Comparison of ENCODE assay signal across 1 cellular context in the genomic region with DNA sequence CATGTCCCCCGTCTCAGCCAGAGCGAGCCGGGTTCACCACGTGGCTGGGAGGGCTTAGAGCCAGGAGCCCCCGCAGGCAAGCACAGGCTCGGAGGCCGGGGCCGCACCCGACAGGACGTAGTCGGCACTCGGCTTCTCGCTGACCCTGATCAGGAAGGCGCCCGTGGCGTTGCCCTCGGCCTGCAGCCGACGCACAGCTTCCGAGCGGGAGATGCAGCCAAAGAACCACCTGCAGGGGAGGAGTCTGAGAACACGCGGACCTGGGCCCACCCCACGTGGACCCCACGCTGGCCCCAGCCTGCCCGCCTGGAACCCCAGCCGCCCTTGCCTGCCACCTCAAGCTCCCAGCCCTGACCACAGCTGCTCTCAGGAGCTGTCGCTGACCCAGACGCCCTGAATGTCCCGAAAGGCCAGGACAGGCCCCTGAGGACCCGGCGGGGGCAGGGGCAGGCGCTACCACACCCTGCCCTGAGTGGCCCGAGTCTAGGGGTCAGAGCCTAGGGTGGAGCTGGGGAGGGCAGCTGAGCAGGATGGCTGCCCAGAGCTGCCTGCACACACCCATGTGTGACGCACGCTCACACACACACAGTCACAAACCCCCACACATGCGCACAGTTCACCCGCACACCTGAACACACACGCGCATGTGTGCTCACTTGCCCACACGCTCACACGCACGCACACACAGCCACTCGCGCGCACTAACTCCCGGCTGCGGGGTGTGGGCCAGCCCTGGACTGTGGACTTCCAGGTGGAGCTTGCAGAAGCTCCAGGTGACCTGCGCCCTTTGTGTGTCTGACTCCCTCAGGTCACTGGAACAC.
A peak's percentile ranks its signal among the peaks of the same experiment; 100 is the strongest.
TF ChIP-seq lines count a peak whose summit lies in the region.

No MANE protein-coding gene starts in this region.

TF ChIP-seq in HepG2, 621 proteins besides CTCF, POLR2A, EP300 and RAD21 (continued from another document and continues in another):
- TF ChIP-seq, protein P1, sequence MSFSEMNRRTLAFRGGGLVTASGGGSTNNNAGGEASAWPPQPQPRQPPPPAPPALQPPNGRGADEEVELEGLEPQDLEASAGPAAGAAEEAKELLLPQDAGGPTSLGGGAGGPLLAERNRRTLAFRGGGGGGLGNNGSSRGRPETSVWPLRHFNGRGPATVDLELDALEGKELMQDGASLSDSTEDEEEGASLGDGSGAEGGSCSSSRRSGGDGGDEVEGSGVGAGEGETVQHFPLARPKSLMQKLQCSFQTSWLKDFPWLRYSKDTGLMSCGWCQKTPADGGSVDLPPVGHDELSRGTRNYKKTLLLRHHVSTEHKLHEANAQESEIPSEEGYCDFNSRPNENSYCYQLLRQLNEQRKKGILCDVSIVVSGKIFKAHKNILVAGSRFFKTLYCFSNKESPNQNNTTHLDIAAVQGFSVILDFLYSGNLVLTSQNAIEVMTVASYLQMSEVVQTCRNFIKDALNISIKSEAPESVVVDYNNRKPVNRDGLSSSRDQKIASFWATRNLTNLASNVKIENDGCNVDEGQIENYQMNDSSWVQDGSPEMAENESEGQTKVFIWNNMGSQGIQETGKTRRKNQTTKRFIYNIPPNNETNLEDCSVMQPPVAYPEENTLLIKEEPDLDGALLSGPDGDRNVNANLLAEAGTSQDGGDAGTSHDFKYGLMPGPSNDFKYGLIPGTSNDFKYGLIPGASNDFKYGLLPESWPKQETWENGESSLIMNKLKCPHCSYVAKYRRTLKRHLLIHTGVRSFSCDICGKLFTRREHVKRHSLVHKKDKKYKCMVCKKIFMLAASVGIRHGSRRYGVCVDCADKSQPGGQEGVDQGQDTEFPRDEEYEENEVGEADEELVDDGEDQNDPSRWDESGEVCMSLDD (CRISPR knock-in tag; IDR thresholded peaks at IDR 0.05; ENCODE audit: borderline replicate concordance) = no peak
- TF ChIP-seq MAZ (IDR thresholded peaks at IDR 0.05; ENCODE audit: borderline replicate concordance, low read depth, low read length) (no peak), MAZ (CRISPR knock-in tag; IDR thresholded peaks at IDR 0.05; ENCODE audit: low read depth) (no peak), ELF4 (CRISPR knock-in tag; IDR thresholded peaks at IDR 0.05; ENCODE audit: borderline replicate concordance) (no peak), ZNF354B (CRISPR knock-in tag; IDR thresholded peaks at IDR 0.05) (no peak), HDAC2 (CRISPR knock-in tag; IDR thresholded peaks at IDR 0.05) (peak; percentile 23; the same call in 1 of the 2 replicates), BHLHE40 (IDR thresholded peaks at IDR 0.05; ENCODE audit: low read length) (no peak), ZFP82 (CRISPR knock-in tag; IDR thresholded peaks at IDR 0.05; ENCODE audit: borderline replicate concordance) (no peak), RAD51 (IDR thresholded peaks at IDR 0.05; ENCODE audit: borderline replicate concordance) (no peak), SP5 (CRISPR knock-in tag; IDR thresholded peaks at IDR 0.05; ENCODE audit: borderline replicate concordance, low read depth) (peak; percentile 17; the same call in 1 of the 2 replicates), ARID2 (CRISPR knock-in tag; IDR thresholded peaks at IDR 0.05; ENCODE audit: borderline replicate concordance) (no peak), ZNF616 (CRISPR knock-in tag; IDR thresholded peaks at IDR 0.05; ENCODE audit: low read depth) (0 out of 2 replicates have a peak, but pooled peaks have one; percentile 20), SMYD3 (CRISPR knock-in tag; IDR thresholded peaks at IDR 0.05) (no peak), ZNF709 (CRISPR knock-in tag; IDR thresholded peaks at IDR 0.05) (no peak), MATR3 (CRISPR knock-in tag; IDR thresholded peaks at IDR 0.05) (no peak), MZF1 (CRISPR knock-in tag; IDR thresholded peaks at IDR 0.05; ENCODE audit: borderline replicate concordance) (no peak), NONO (IDR thresholded peaks at IDR 0.05) (no peak), NONO (CRISPR knock-in tag; conservative IDR thresholded peaks at IDR 0.05) (0 out of 2 replicates have a peak, but pooled peaks have one; percentile 29), ZNF816 (CRISPR knock-in tag; IDR thresholded peaks at IDR 0.05; ENCODE audit: borderline replicate concordance) (no peak)
- TF ChIP-seq, protein P2, sequence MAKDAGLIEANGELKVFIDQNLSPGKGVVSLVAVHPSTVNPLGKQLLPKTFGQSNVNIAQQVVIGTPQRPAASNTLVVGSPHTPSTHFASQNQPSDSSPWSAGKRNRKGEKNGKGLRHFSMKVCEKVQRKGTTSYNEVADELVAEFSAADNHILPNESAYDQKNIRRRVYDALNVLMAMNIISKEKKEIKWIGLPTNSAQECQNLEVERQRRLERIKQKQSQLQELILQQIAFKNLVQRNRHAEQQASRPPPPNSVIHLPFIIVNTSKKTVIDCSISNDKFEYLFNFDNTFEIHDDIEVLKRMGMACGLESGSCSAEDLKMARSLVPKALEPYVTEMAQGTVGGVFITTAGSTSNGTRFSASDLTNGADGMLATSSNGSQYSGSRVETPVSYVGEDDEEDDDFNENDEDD (CRISPR knock-in tag; IDR thresholded peaks at IDR 0.05; ENCODE audit: borderline replicate concordance) = peak; percentile 31; the same call in 1 of the 2 replicates
- TF ChIP-seq, protein P3, sequence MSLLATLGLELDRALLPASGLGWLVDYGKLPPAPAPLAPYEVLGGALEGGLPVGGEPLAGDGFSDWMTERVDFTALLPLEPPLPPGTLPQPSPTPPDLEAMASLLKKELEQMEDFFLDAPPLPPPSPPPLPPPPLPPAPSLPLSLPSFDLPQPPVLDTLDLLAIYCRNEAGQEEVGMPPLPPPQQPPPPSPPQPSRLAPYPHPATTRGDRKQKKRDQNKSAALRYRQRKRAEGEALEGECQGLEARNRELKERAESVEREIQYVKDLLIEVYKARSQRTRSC (CRISPR knock-in tag; IDR thresholded peaks at IDR 0.05; ENCODE audit: low read depth) = no peak
- TF ChIP-seq, protein P4, sequence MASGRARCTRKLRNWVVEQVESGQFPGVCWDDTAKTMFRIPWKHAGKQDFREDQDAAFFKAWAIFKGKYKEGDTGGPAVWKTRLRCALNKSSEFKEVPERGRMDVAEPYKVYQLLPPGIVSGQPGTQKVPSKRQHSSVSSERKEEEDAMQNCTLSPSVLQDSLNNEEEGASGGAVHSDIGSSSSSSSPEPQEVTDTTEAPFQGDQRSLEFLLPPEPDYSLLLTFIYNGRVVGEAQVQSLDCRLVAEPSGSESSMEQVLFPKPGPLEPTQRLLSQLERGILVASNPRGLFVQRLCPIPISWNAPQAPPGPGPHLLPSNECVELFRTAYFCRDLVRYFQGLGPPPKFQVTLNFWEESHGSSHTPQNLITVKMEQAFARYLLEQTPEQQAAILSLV (CRISPR knock-in tag; IDR thresholded peaks at IDR 0.05; ENCODE audit: borderline replicate concordance) = peak; percentile 70; the same call in 1 of the 2 replicates
- TF ChIP-seq, protein P5, sequence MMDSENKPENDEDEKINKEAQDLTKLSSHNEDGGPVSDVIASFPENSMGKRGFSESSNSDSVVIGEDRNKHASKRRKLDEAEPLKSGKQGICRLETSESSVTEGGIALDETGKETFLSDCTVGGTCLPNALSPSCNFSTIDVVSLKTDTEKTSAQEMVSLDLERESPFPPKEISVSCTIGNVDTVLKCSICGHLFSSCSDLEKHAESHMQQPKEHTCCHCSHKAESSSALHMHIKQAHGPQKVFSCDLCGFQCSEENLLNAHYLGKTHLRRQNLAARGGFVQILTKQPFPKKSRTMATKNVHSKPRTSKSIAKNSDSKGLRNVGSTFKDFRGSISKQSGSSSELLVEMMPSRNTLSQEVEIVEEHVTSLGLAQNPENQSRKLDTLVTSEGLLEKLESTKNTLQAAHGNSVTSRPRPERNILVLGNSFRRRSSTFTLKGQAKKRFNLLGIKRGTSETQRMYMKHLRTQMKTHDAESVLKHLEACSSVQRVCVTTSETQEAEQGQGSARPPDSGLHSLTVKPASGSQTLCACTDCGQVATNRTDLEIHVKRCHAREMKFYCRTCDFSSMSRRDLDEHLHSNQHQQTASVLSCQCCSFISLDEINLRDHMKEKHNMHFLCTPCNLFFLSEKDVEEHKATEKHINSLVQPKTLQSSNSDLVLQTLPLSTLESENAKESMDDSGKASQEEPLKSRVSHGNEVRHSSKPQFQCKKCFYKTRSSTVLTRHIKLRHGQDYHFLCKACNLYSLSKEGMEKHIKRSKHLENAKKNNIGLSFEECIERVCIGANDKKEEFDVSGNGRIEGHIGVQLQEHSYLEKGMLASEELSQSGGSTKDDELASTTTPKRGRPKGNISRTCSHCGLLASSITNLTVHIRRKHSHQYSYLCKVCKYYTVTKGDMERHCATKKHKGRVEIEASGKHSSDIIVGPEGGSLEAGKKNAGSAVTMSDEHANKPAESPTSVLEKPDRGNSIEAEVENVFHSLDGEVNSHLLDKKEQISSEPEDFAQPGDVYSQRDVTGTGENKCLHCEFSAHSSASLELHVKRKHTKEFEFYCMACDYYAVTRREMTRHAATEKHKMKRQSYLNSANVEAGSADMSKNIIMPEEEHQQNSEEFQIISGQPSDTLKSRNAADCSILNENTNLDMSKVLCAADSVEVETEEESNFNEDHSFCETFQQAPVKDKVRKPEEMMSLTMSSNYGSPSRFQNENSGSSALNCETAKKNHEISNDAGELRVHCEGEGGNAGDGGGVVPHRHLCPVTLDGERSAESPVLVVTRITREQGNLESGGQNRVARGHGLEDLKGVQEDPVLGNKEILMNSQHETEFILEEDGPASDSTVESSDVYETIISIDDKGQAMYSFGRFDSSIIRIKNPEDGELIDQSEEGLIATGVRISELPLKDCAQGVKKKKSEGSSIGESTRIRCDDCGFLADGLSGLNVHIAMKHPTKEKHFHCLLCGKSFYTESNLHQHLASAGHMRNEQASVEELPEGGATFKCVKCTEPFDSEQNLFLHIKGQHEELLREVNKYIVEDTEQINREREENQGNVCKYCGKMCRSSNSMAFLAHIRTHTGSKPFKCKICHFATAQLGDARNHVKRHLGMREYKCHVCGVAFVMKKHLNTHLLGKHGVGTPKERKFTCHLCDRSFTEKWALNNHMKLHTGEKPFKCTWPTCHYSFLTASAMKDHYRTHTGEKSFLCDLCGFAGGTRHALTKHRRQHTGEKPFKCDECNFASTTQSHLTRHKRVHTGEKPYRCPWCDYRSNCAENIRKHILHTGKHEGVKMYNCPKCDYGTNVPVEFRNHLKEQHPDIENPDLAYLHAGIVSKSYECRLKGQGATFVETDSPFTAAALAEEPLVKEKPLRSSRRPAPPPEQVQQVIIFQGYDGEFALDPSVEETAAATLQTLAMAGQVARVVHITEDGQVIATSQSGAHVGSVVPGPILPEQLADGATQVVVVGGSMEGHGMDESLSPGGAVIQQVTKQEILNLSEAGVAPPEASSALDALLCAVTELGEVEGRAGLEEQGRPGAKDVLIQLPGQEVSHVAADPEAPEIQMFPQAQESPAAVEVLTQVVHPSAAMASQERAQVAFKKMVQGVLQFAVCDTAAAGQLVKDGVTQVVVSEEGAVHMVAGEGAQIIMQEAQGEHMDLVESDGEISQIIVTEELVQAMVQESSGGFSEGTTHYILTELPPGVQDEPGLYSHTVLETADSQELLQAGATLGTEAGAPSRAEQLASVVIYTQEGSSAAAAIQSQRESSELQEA (CRISPR knock-in tag; IDR thresholded peaks at IDR 0.05; ENCODE audit: not compliant biosample characterization) = peak; percentile 86
- TF ChIP-seq, protein P6, sequence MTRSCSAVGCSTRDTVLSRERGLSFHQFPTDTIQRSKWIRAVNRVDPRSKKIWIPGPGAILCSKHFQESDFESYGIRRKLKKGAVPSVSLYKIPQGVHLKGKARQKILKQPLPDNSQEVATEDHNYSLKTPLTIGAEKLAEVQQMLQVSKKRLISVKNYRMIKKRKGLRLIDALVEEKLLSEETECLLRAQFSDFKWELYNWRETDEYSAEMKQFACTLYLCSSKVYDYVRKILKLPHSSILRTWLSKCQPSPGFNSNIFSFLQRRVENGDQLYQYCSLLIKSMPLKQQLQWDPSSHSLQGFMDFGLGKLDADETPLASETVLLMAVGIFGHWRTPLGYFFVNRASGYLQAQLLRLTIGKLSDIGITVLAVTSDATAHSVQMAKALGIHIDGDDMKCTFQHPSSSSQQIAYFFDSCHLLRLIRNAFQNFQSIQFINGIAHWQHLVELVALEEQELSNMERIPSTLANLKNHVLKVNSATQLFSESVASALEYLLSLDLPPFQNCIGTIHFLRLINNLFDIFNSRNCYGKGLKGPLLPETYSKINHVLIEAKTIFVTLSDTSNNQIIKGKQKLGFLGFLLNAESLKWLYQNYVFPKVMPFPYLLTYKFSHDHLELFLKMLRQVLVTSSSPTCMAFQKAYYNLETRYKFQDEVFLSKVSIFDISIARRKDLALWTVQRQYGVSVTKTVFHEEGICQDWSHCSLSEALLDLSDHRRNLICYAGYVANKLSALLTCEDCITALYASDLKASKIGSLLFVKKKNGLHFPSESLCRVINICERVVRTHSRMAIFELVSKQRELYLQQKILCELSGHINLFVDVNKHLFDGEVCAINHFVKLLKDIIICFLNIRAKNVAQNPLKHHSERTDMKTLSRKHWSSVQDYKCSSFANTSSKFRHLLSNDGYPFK (CRISPR knock-in tag; IDR thresholded peaks at IDR 0.05; ENCODE audit: borderline replicate concordance) = 0 out of 2 replicates have a peak, but pooled peaks have one; percentile 24
- TF ChIP-seq, protein P7, sequence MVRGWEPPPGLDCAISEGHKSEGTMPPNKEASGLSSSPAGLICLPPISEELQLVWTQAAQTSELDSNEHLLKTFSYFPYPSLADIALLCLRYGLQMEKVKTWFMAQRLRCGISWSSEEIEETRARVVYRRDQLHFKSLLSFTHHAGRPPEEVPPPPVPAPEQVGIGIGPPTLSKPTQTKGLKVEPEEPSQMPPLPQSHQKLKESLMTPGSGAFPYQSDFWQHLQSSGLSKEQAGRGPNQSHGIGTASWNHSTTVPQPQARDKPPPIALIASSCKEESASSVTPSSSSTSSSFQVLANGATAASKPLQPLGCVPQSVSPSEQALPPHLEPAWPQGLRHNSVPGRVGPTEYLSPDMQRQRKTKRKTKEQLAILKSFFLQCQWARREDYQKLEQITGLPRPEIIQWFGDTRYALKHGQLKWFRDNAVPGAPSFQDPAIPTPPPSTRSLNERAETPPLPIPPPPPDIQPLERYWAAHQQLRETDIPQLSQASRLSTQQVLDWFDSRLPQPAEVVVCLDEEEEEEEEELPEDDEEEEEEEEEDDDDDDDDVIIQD (CRISPR knock-in tag; IDR thresholded peaks at IDR 0.05; ENCODE audit: low read depth) = no peak
- TF ChIP-seq, protein P8, sequence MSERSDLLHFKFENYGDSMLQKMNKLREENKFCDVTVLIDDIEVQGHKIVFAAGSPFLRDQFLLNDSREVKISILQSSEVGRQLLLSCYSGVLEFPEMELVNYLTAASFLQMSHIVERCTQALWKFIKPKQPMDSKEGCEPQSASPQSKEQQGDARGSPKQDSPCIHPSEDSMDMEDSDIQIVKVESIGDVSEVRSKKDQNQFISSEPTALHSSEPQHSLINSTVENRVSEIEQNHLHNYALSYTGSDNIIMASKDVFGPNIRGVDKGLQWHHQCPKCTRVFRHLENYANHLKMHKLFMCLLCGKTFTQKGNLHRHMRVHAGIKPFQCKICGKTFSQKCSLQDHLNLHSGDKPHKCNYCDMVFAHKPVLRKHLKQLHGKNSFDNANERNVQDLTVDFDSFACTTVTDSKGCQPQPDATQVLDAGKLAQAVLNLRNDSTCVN (CRISPR knock-in tag; IDR thresholded peaks at IDR 0.05; ENCODE audit: borderline replicate concordance) = no peak
- TF ChIP-seq, protein P9, sequence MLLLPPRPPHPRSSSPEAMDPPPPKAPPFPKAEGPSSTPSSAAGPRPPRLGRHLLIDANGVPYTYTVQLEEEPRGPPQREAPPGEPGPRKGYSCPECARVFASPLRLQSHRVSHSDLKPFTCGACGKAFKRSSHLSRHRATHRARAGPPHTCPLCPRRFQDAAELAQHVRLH (CRISPR knock-in tag; IDR thresholded peaks at IDR 0.05; ENCODE audit: borderline replicate concordance, low read depth) = no peak
- TF ChIP-seq, protein P10, sequence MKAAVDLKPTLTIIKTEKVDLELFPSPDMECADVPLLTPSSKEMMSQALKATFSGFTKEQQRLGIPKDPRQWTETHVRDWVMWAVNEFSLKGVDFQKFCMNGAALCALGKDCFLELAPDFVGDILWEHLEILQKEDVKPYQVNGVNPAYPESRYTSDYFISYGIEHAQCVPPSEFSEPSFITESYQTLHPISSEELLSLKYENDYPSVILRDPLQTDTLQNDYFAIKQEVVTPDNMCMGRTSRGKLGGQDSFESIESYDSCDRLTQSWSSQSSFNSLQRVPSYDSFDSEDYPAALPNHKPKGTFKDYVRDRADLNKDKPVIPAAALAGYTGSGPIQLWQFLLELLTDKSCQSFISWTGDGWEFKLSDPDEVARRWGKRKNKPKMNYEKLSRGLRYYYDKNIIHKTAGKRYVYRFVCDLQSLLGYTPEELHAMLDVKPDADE (CRISPR knock-in tag; IDR thresholded peaks at IDR 0.05) = no peak
